ENCODE assay signal across 8 cellular contexts in the genomic region with DNA sequence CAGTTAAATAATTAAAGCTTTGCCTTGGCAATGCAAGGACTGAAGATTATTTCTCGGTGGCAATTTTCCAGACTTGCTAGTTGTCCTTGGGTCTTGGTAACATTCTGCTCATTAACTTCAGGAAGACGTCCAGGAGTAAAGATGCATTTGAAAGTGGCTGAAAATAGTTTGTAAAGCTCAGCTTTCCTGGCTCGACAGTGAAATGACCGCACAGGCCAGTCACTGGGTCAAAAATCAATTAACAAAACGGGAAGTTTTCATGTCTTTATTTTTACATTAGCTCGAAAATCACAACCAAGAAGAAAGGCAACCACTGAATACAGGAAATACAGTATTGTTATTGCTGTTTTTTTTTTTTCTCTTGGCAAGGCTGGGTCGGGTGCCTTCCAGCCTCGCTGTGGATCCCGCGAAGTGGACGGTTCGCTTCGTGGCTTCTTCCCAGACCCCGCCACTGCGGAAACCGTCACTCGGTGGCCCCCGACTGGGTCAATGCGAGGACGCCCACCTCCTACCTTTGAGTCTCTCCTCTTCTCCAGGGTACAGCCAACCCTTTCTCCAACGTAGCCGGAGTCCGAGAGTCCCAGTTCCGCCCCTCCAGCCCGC. TPM values are rescaled to one million over a fixed set of nuclear protein-coding genes. Genes with fewer than 3 reads are reported as not detected.
A peak's percentile ranks its signal among the peaks of the same experiment; 100 is the strongest.
DNase-seq lines count a peak whose midpoint lies in the region; ATAC-seq and TF ChIP-seq lines count a peak whose summit lies in the region.

No MANE protein-coding gene starts in this region.

- peaks cover 26 to 35% of the 10 kb centered on the region in 2 donors for H3K27me3 Mint-ChIP-seq in stimulated activated naive B cell treated with anti-CD40 and anti-IgM and Interleukin-4, amounts not matched to agents 10 μg/mL and 1 μg/mL and 100 μg/mL, for 72 hours

- H3K4me3 Mint-ChIP-seq in stimulated activated naive B cell treated with anti-CD40 and anti-IgM and Interleukin-4, amounts not matched to agents 10 μg/mL and 1 μg/mL and 100 μg/mL, for 72 hours, result peak overlapping the region; percentile 30 to 91

- H3K36me3 ChIP-seq in brain microvascular endothelial cell (replicated peaks), result no peaks in the 10 kb centered on the region

- no peaks in the 10 kb centered on the region for H3K9me3 Mint-ChIP-seq in stimulated activated naive B cell treated with anti-CD40 and anti-IgM and Interleukin-4, amounts not matched to agents 10 μg/mL and 1 μg/mL and 100 μg/mL, for 72 hours

- H3K27ac Mint-ChIP-seq in stimulated activated naive B cell treated with anti-CD40 and anti-IgM and Interleukin-4, amounts not matched to agents 10 μg/mL and 1 μg/mL and 100 μg/mL, for 72 hours, result no peak overlapping the region

- H3K36me3 Mint-ChIP-seq in stimulated activated naive B cell treated with anti-CD40 and anti-IgM and Interleukin-4, amounts not matched to agents 10 μg/mL and 1 μg/mL and 100 μg/mL, for 72 hours, result no peaks in the 10 kb centered on the region

- peak overlapping the region; percentile 79 for H3K4me3 ChIP-seq in brain microvascular endothelial cell (ENCODE audit: low read depth, low read length)

- intact Hi-C loops in Right ventricle myocardium inferior (cut with DNase I), result loop anchor here (5.0 kb wide), 1 partner anchor 46 kb away; no protein-coding TSS in a partner anchor
- intact Hi-C loops in cardiac septum (cut with DNase I), result no loop called here

- in situ Hi-C loops in brain microvascular endothelial cell (cut with HindIII; ENCODE audit: low pct_ligation_motif_present, low sequenced_read_pairs), result no loop called here

- no peak overlapping the region for H3K27ac ChIP-seq in brain microvascular endothelial cell
- H3K27ac ChIP-seq in layer of hippocampus (ENCODE audit: low read depth, low read length), result peak overlapping the region; percentile 52

- ATAC-seq in Right ventricle myocardium inferior (peak; percentile 24), HG03045 (IDR thresholded peaks at IDR 0.05; ENCODE audit: unreplicated experiment) (no peak)
- peak in 1 of 2 donors; percentile 17 for ATAC-seq in stimulated activated naive B cell treated with anti-CD40 and anti-IgM and Interleukin-4, amounts not matched to agents 10 μg/mL and 1 μg/mL and 100 μg/mL, for 72 hours (replicated peaks)

- H3K27me3 ChIP-seq in brain microvascular endothelial cell (replicated peaks), result no peaks in the 10 kb centered on the region
- no peaks in the 10 kb centered on the region for H3K27me3 ChIP-seq in layer of hippocampus (ENCODE audit: control insufficient read depth, insufficient read depth, low read length)

- peaks cover 8 to 15% of the 10 kb centered on the region in 2 donors for H3K4me1 Mint-ChIP-seq in stimulated activated naive B cell treated with anti-CD40 and anti-IgM and Interleukin-4, amounts not matched to agents 10 μg/mL and 1 μg/mL and 100 μg/mL, for 72 hours

- no peak for DNase-seq in Right ventricle myocardium inferior (ENCODE audit: missing footprints)
- no peak for DNase-seq in cardiac septum (ENCODE audit: low spot score)
- DNase-seq in brain microvascular endothelial cell, result no peak
- DNase-seq in stimulated activated naive B cell treated with anti-CD40 and anti-IgM and Interleukin-4, amounts not matched to agents 10 μg/mL and 1 μg/mL and 100 μg/mL, for 72 hours, result no peak
- no peak for DNase-seq in NCI-H774 (lab: John Stamatoyannopoulos, UW)
- DNase-seq in central memory CD4-positive, alpha-beta T cell, result no peak

- TF ChIP-seq CTCF in brain microvascular endothelial cell (IDR thresholded peaks at IDR 0.05; ENCODE audit: low read depth, low read length, missing control alignments), result no peak

RNA-seq across cellular contexts. Expression of gene SNX7, which starts 0.5 kb away (rescaled TPM):
- total RNA-seq in Right ventricle myocardium inferior (21.2 TPM), cardiac septum (16.4 TPM)
